10 cellular contexts compared by ENCODE assay signal in genomic region chr20:5135363-5136012, GRCh38. TPM values are rescaled to one million over a fixed set of nuclear protein-coding genes. Genes with fewer than 3 reads are reported as not detected.
DNase-seq lines count a peak whose midpoint lies in the region; ATAC-seq, FAIRE-seq and TF ChIP-seq lines count a peak whose summit lies in the region.
"Had no signal": no experiment of that assay in that cellular context is flagged by ENCODE, and none has a peak within 500 bp of the region (broad histone marks: within the 10 kb centered on the region; RNA-seq: fewer than 3 reads in every experiment).

No MANE protein-coding gene starts in this region.

- H3K9me3 ChIP-seq in mesenchymal stem cell (ENCODE audit: control insufficient read depth, low read length) = no peaks in the 10 kb centered on the region

- no peak overlapping the region for H3K4me3 ChIP-seq in mesenchymal stem cell (ENCODE audit: insufficient read depth in 1 of 2, low read depth in 1 of 2, low read length in 2 of 2)

- no peak overlapping the region for H3K14ac ChIP-seq in mesenchymal stem cell (ENCODE audit: low read length in 2 of 2)

- no peak overlapping the region for H3K27ac ChIP-seq in mesenchymal stem cell (ENCODE audit: low read length, poor library complexity, severe bottlenecking)

- H3K4me1 ChIP-seq in mesenchymal stem cell (ENCODE audit: control insufficient read depth, insufficient read depth, low read depth, low read length) = peaks cover 4% of the 10 kb centered on the region

- no peak overlapping the region for H2BK120ac ChIP-seq in mesenchymal stem cell (ENCODE audit: low read depth, low read length)

- no peaks in the 10 kb centered on the region for H3K36me3 ChIP-seq in mesenchymal stem cell (ENCODE audit: control insufficient read depth in 1 of 2, insufficient read depth in 2 of 2, low read depth in 1 of 2, low read length in 2 of 2)

- H3K18ac ChIP-seq in mesenchymal stem cell (ENCODE audit: low read depth in 1 of 2, low read length in 2 of 2) = peak overlapping the region in 1 of 2 experiments; percentile 48

- no peak overlapping the region for H3K4ac ChIP-seq in mesenchymal stem cell (ENCODE audit: low read depth in 1 of 2, low read length in 2 of 2)

- no peak overlapping the region for H2AFZ ChIP-seq in mesenchymal stem cell (ENCODE audit: low read depth, low read length)

- no peak overlapping the region for H2BK12ac ChIP-seq in mesenchymal stem cell (ENCODE audit: low read length in 2 of 2)

- H4K8ac ChIP-seq in mesenchymal stem cell (ENCODE audit: low read length) = no peak overlapping the region

- ATAC-seq in GM18520 (IDR thresholded peaks at IDR 0.05; ENCODE audit: unreplicated experiment) (peak; percentile 60), HG03442 (IDR thresholded peaks at IDR 0.05; ENCODE audit: unreplicated experiment) (peak; percentile 49), sciatic nerve (peak; percentile 24), GM19351 (IDR thresholded peaks at IDR 0.05; ENCODE audit: unreplicated experiment) (no peak)
- ATAC-seq: activated CD4-positive, alpha-beta T cell treated with anti-CD3 and anti-CD28 coated beads for 36 hours had no signal

- no peak overlapping the region for H3K4me2 ChIP-seq in mesenchymal stem cell (ENCODE audit: low read length, poor library complexity, severe bottlenecking)

- WGBS in mesenchymal stem cell = 94% methylated on average over 3 of the region's 4 CpGs

- no peak overlapping the region for H2BK15ac ChIP-seq in mesenchymal stem cell (ENCODE audit: low read depth, poor library complexity, severe bottlenecking)

- no peak for TF ChIP-seq POLR2A in GM12892 (IDR thresholded peaks at IDR 0.05; ENCODE audit: low read depth, low read length)

- intact Hi-C loops in sciatic nerve (cut with DNase I) = no loop called here

- H3K27me3 ChIP-seq in mesenchymal stem cell (ENCODE audit: control insufficient read depth in 1 of 2, insufficient read depth in 1 of 2, low read length in 2 of 2) = no peaks in the 10 kb centered on the region

- no peak overlapping the region for H2BK5ac ChIP-seq in mesenchymal stem cell (ENCODE audit: low read depth, low read length, poor library complexity, severe bottlenecking)

- DNase-seq in globus pallidus (ENCODE audit: low spot score) (peak; percentile 82), sciatic nerve (ENCODE audit: low spot score) (no peak), NOMO-1 (lab: John Stamatoyannopoulos, UW; ENCODE audit: unreplicated experiment in 2 of 2) (no peak), GM12892 (ENCODE audit: insufficient read length) (no peak), mesenchymal stem cell (no peak)
- DNase-seq: activated CD4-positive, alpha-beta T cell treated with anti-CD3 and anti-CD28 coated beads for 36 hours; DMS 273 treated with DMSO at 0.1 percent for 48 hours had no signal

- peaks cover 32% of the 10 kb centered on the region for H3K79me1 ChIP-seq in mesenchymal stem cell (replicated peaks; ENCODE audit: low read length, poor library complexity, severe bottlenecking)

- no peak overlapping the region for H3K9ac ChIP-seq in mesenchymal stem cell (ENCODE audit: low read length)

- no peak overlapping the region for H2AK5ac ChIP-seq in mesenchymal stem cell (ENCODE audit: low read length, severe bottlenecking)

- H4K91ac ChIP-seq in mesenchymal stem cell (ENCODE audit: low read length) = no peak overlapping the region

- no peak for FAIRE-seq in GM12892 (lab: Jason Lieb, UNC)

- no peak overlapping the region for H3K23ac ChIP-seq in mesenchymal stem cell (ENCODE audit: low read length in 2 of 2)

RNA-seq across cellular contexts. Expression of gene CDS2, which starts 8.7 kb away (rescaled TPM):
- 62.7 TPM for total RNA-seq in sciatic nerve
- 17.6 TPM for polyA plus RNA-seq in GM12892 (2012; ENCODE audit: missing spikeins)
- polyA plus RNA-seq in mesenchymal stem cell (2013, experiment 1 of 2) = 29.5 TPM
- polyA plus RNA-seq in mesenchymal stem cell (2013, experiment 2 of 2) = 32.0 TPM

RNA-seq across cellular contexts. Expression of gene PCNA, which starts 15.7 kb away (rescaled TPM):
- 22.3 TPM for total RNA-seq in sciatic nerve
- polyA plus RNA-seq in GM12892 (2012; ENCODE audit: missing spikeins) = 449 TPM
- polyA plus RNA-seq in mesenchymal stem cell (2013, experiment 1 of 2) = 53.6 TPM
- 57.8 TPM for polyA plus RNA-seq in mesenchymal stem cell (2013, experiment 2 of 2)

RNA-seq across cellular contexts. Expression of gene TMEM230, which starts 22.6 kb away (rescaled TPM):
- total RNA-seq in sciatic nerve = 85.5 TPM
- 96.2 TPM for polyA plus RNA-seq in GM12892 (2012; ENCODE audit: missing spikeins)
- polyA plus RNA-seq in mesenchymal stem cell (2013, experiment 1 of 2) = 159 TPM
- polyA plus RNA-seq in mesenchymal stem cell (2013, experiment 2 of 2) = 168 TPM
